In the genomic region with DNA sequence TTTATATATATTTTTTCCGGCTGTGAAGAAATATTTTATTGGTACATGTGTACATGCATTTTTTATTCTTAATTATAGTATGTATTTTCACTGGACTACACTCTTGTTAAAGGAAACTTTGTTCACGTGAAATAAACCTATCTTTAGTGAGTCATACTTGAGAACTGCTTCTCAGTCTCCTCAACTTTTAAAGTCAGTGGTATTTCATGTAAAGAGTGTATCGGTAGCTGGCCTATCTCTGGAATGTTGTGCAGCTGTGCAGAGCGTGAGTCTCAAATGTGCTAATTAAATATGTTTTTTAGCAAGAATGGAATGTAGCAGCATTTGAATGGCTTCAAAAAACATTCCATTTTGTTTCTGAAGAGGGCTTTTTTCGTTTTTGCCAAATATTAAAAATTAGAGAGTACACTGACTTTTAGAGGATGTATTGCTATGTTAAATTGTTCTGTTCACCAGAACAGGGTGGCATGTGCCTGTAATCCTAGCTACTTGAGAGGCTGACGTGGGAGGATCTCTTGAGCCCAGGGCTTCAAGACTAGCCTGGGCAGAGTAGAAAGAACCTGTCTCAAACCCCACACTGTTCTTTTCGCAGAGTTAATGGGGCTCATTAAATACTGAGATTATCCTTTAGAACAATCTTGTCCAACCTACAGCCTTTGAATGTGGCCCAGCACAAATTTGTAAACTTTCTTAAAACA, we compare ENCODE assay signal across 10 cellular contexts. TPM values are rescaled to one million over a fixed set of nuclear protein-coding genes. Genes with fewer than 3 reads are reported as not detected.
DNase-seq lines count a peak whose midpoint lies in the region; ATAC-seq, FAIRE-seq and TF ChIP-seq lines count a peak whose summit lies in the region.
"Had no signal": no experiment of that assay in that cellular context is flagged by ENCODE, and none has a peak within 500 bp of the region (broad histone marks: within the 10 kb centered on the region; RNA-seq: fewer than 3 reads in every experiment).

No MANE protein-coding gene starts in this region.

- H3K27ac Mint-ChIP-seq in natural killer cell treated with Interleukin-12 subunit alpha and Interleukin-12 subunit beta and Interleukin-15 and Interleukin-18, amount 100 ng/mL, for 72 hours, result no peak overlapping the region
- no peak overlapping the region for H3K27ac Mint-ChIP-seq in activated CD4-positive, alpha-beta T cell treated with anti-CD3 and anti-CD28 coated beads, Interleukin-2, amount 10 ng/mL, durations not matched to agents 7 days and 5 days

- H3K4me1 Mint-ChIP-seq in natural killer cell treated with Interleukin-12 subunit alpha and Interleukin-12 subunit beta and Interleukin-15 and Interleukin-18, amount 100 ng/mL, for 72 hours (ENCODE audit: low read depth in 2 of 2), result no peaks in the 10 kb centered on the region
- no peaks in the 10 kb centered on the region for H3K4me1 Mint-ChIP-seq in activated CD4-positive, alpha-beta T cell treated with anti-CD3 and anti-CD28 coated beads, Interleukin-2, amount 10 ng/mL, durations not matched to agents 7 days and 5 days
- H3K4me1 Mint-ChIP-seq: central memory CD8-positive, alpha-beta T cell had no signal

- no peaks in the 10 kb centered on the region for H3K36me3 Mint-ChIP-seq in natural killer cell treated with Interleukin-12 subunit alpha and Interleukin-12 subunit beta and Interleukin-15 and Interleukin-18, amount 100 ng/mL, for 72 hours
- no peaks in the 10 kb centered on the region for H3K36me3 Mint-ChIP-seq in activated CD4-positive, alpha-beta T cell treated with anti-CD3 and anti-CD28 coated beads, Interleukin-2, amount 10 ng/mL, durations not matched to agents 7 days and 5 days (ENCODE audit: low read depth)

- H3K9me3 ChIP-seq in BLaER1, result no peaks in the 10 kb centered on the region

- peaks cover 6 to 8% of the 10 kb centered on the region in 2 donors for H3K27me3 Mint-ChIP-seq in natural killer cell treated with Interleukin-12 subunit alpha and Interleukin-12 subunit beta and Interleukin-15 and Interleukin-18, amount 100 ng/mL, for 72 hours
- H3K27me3 Mint-ChIP-seq in activated CD4-positive, alpha-beta T cell treated with anti-CD3 and anti-CD28 coated beads, Interleukin-2, amount 10 ng/mL, durations not matched to agents 7 days and 5 days, result peaks cover 6% of the 10 kb centered on the region

- H3K27ac ChIP-seq in BLaER1, result no peak overlapping the region

- CTCF ChIA-PET in activated CD4-positive, alpha-beta T cell treated with anti-CD3 and anti-CD28 coated beads, Interleukin-2, amount 10 ng/mL, durations not matched to agents 7 days and 5 days (lab: Charles Lee), result no interaction called here

- no peak overlapping the region for H3K4me3 Mint-ChIP-seq in natural killer cell treated with Interleukin-12 subunit alpha and Interleukin-12 subunit beta and Interleukin-15 and Interleukin-18, amount 100 ng/mL, for 72 hours
- H3K4me3 Mint-ChIP-seq in activated CD4-positive, alpha-beta T cell treated with anti-CD3 and anti-CD28 coated beads, Interleukin-2, amount 10 ng/mL, durations not matched to agents 7 days and 5 days, result no peak overlapping the region
- H3K4me3 Mint-ChIP-seq: central memory CD8-positive, alpha-beta T cell had no signal

- no peak for ATAC-seq in natural killer cell treated with Interleukin-12 subunit alpha and Interleukin-12 subunit beta and Interleukin-15 and Interleukin-18, amount 100 ng/mL, for 72 hours

- FAIRE-seq in RCC 7860 (lab: Jason Lieb, UNC), result peak; percentile 79

- H3K9ac ChIP-seq in BLaER1, result no peak overlapping the region

- H3K4me2 ChIP-seq in BLaER1, result peak overlapping the region; percentile 45; the same call in 1 of the 2 replicates

- H3K4me1 ChIP-seq in BLaER1, result peaks cover 17% of the 10 kb centered on the region

- no peaks in the 10 kb centered on the region for H4K20me1 ChIP-seq in BLaER1

- no peaks in the 10 kb centered on the region for H3K9me3 Mint-ChIP-seq in natural killer cell treated with Interleukin-12 subunit alpha and Interleukin-12 subunit beta and Interleukin-15 and Interleukin-18, amount 100 ng/mL, for 72 hours
- H3K9me3 Mint-ChIP-seq in activated CD4-positive, alpha-beta T cell treated with anti-CD3 and anti-CD28 coated beads, Interleukin-2, amount 10 ng/mL, durations not matched to agents 7 days and 5 days, result no peaks in the 10 kb centered on the region
- H3K9me3 Mint-ChIP-seq: central memory CD8-positive, alpha-beta T cell had no signal

- DNase-seq in RCC 7860 (ENCODE audit: low spot score) (peak; percentile 31), fibroblast of the aortic adventitia (ENCODE audit: low read depth) (peak; percentile 74), pulmonary artery endothelial cell (ENCODE audit: low read depth, low spot score) (peak; percentile 37), NCI-H146 treated with DMSO at 0.1 percent for 48 hours (lab: John Stamatoyannopoulos, UW; ENCODE audit: unreplicated experiment) (no peak), amygdala (lab: John Stamatoyannopoulos, UW) (no peak)
- no peak for DNase-seq in natural killer cell treated with Interleukin-12 subunit alpha and Interleukin-12 subunit beta and Interleukin-15 and Interleukin-18, amount 100 ng/mL, for 72 hours (ENCODE audit: low spot score)
- no peak for DNase-seq in activated CD4-positive, alpha-beta T cell treated with anti-CD3 and anti-CD28 coated beads, Interleukin-2, amount 10 ng/mL, durations not matched to agents 7 days and 5 days
- DNase-seq: Calu3 had no signal

- H3K4me3 ChIP-seq in BLaER1 (no peak overlapping the region), fibroblast of the aortic adventitia (ENCODE audit: low read depth, low read length) (no peak overlapping the region)

- no peaks in the 10 kb centered on the region for H3K27me3 ChIP-seq in BLaER1

- POLR2A ChIA-PET in activated CD4-positive, alpha-beta T cell treated with anti-CD3 and anti-CD28 coated beads, Interleukin-2, amount 10 ng/mL, durations not matched to agents 7 days and 5 days (lab: Charles Lee), result interaction anchor here (0.5 kb wide), 1 partner anchor 262 kb away, joined by 3 read pairs; no protein-coding TSS in a partner anchor

- H3K36me3 ChIP-seq in BLaER1, result no peaks in the 10 kb centered on the region

- TF ChIP-seq CTCF in fibroblast of the aortic adventitia (IDR thresholded peaks at IDR 0.05; ENCODE audit: insufficient read depth, low read length), result no peak

RNA-seq across cellular contexts. Expression of a gene that starts 14.3 kb away (rescaled TPM):
- 254 and 293 TPM in 2 replicates for total RNA-seq in fibroblast of the aortic adventitia (ENCODE audit: low replicate concordance)
- total RNA-seq in pulmonary artery endothelial cell, result 339 and 445 TPM in 2 replicates
- 10 to 100 TPM; 39.1 to 41.8 TPM for total RNA-seq in natural killer cell treated with Interleukin-12 subunit alpha and Interleukin-12 subunit beta and Interleukin-15 and Interleukin-18, amount 100 ng/mL, for 72 hours
- 100 to 1,000 TPM; 171 to 184 TPM for total RNA-seq in activated CD4-positive, alpha-beta T cell treated with anti-CD3 and anti-CD28 coated beads, Interleukin-2, amount 10 ng/mL, durations not matched to agents 7 days and 5 days

Comparison
In these comparisons a context has a peak if more than half of its experiments do, and no peak if none do; other contexts are left out.
1. DNase-seq: peak in RCC 7860 (single experiment), fibroblast of the aortic adventitia (single experiment) and pulmonary artery endothelial cell (single experiment); none in NCI-H146 treated with DMSO at 0.1 percent for 48 hours (single experiment), natural killer cell treated with Interleukin-12 subunit alpha and Interleukin-12 subunit beta and Interleukin-15 and Interleukin-18, amount 100 ng/mL, for 72 hours (single experiment), activated CD4-positive, alpha-beta T cell treated with anti-CD3 and anti-CD28 coated beads, Interleukin-2, amount 10 ng/mL, durations not matched to agents 7 days and 5 days (single experiment) and amygdala (0 of 56).